20 cellular contexts compared by ENCODE assay signal in genomic region chr17:1755993-1756306, GRCh38. TPM values are rescaled to one million over a fixed set of nuclear protein-coding genes. Genes with fewer than 3 reads are reported as not detected.
DNase-seq lines count a peak whose midpoint lies in the region; FAIRE-seq and TF ChIP-seq lines count a peak whose summit lies in the region.
"Had no signal": no experiment of that assay in that cellular context is flagged by ENCODE, and none has a peak within 500 bp of the region (broad histone marks: within the 10 kb centered on the region; RNA-seq: fewer than 3 reads in every experiment).

No MANE protein-coding gene starts in this region.

- dilution Hi-C loops in mammary epithelial cell (cut with HindIII; ENCODE audit: low sequenced_read_pairs), result no loop called here

- H3K36me3 ChIP-seq in breast epithelium (no peaks in the 10 kb centered on the region), mammary epithelial cell (ENCODE audit: insufficient read depth, low read length) (no peaks in the 10 kb centered on the region), osteoblast (ENCODE audit: insufficient read depth, low read length) (no peaks in the 10 kb centered on the region), small intestine (ENCODE audit: control insufficient read depth in 2 of 2, insufficient read depth in 2 of 2, low read length in 2 of 2) (no peaks in the 10 kb centered on the region)
- H3K36me3 ChIP-seq: HAP-1, left ventricle myocardium inferior, sigmoid colon, upper lobe of right lung had no signal

- H3K27me3 ChIP-seq in breast epithelium (no peaks in the 10 kb centered on the region), mammary epithelial cell (ENCODE audit: insufficient read depth, low read length) (no peaks in the 10 kb centered on the region), osteoblast (ENCODE audit: insufficient read depth, low read length) (peaks cover 4% of the 10 kb centered on the region), small intestine (ENCODE audit: control insufficient read depth in 2 of 2, insufficient read depth in 2 of 2, low read length in 2 of 2) (no peaks in the 10 kb centered on the region)
- H3K27me3 ChIP-seq: sigmoid colon, upper lobe of right lung had no signal

- H3K27ac ChIP-seq in breast epithelium, result peak overlapping the region; percentile 68 to 74
- no peak overlapping the region for H3K27ac ChIP-seq in mammary epithelial cell (ENCODE audit: insufficient read depth, low read depth, low read length)
- no peak overlapping the region for H3K27ac ChIP-seq in osteoblast (ENCODE audit: low read depth, low read length)
- no peak overlapping the region for H3K27ac ChIP-seq in small intestine (ENCODE audit: low read depth in 1 of 2, low read length in 1 of 2)
- H3K27ac ChIP-seq: left ventricle myocardium inferior, sigmoid colon, SK-N-MC, upper lobe of right lung had no signal

- peaks cover 5% of the 10 kb centered on the region for H3K79me2 ChIP-seq in mammary epithelial cell (ENCODE audit: insufficient read depth, low read length)
- no peaks in the 10 kb centered on the region for H3K79me2 ChIP-seq in osteoblast (ENCODE audit: insufficient read depth, low read length)

- no peak for DNase-seq in breast epithelium (ENCODE audit: low spot score in 2 of 2)
- no peak for DNase-seq in mammary epithelial cell
- peak; percentile 65 for DNase-seq in islet precursor cell
- peak; percentile 75 for DNase-seq in osteoblast (ENCODE audit: insufficient read length, low spot score, missing footprints)
- no peak for DNase-seq in stimulated activated CD8-positive, alpha-beta memory T cell treated with anti-CD3 and anti-CD28 coated beads, Interleukin-4, amount 100 ng/mL, for 48 hours
- no peak for DNase-seq in DMS53 (lab: John Stamatoyannopoulos, UW)
- DNase-seq in G401 (ENCODE audit: low spot score), result no peak
- no peak for DNase-seq in small intestine
- DNase-seq: activated CD4-positive, alpha-beta T cell treated with anti-CD3 and anti-CD28 coated beads, Interleukin-2, amount 50 U/mL, for 4 hours; activated naive CD8-positive, alpha-beta T cell treated with anti-CD3 and anti-CD28 coated beads, Interleukin-2, amount 10 ng/mL, durations not matched to agents 7 days and 5 days; effector CD8-positive, alpha-beta T cell; foreskin fibroblast; Kasumi-1; left ventricle myocardium inferior; NCI-H187; sigmoid colon; upper lobe of right lung had no signal

- peak overlapping the region in 1 of 3 donors; percentile 46 for H3K4me3 ChIP-seq in breast epithelium
- H3K4me3 ChIP-seq in mammary epithelial cell (replicated peaks in 1 of 3; ENCODE audit: insufficient read depth in 1 of 3, low read depth in 2 of 3, low read length in 3 of 3), result no peak overlapping the region
- no peak overlapping the region for H3K4me3 ChIP-seq in osteoblast (ENCODE audit: insufficient read depth, low read length)
- no peak overlapping the region for H3K4me3 ChIP-seq in small intestine (ENCODE audit: low read depth in 1 of 2, low read length in 2 of 2)
- H3K4me3 ChIP-seq: HAP-1, left ventricle myocardium inferior, sigmoid colon, SK-N-MC, upper lobe of right lung had no signal

- H4K20me1 ChIP-seq in mammary epithelial cell (ENCODE audit: insufficient read depth, low read length), result no peaks in the 10 kb centered on the region
- no peaks in the 10 kb centered on the region for H4K20me1 ChIP-seq in osteoblast (ENCODE audit: insufficient read depth, low read length)

- TF ChIP-seq POLR2A in breast epithelium (IDR thresholded peaks at IDR 0.05), result no peak

- TF ChIP-seq CTCF in breast epithelium (IDR thresholded peaks at IDR 0.05) (no peak), mammary epithelial cell (conservative IDR thresholded peaks at IDR 0.05 in 1 of 2, IDR thresholded peaks at IDR 0.05 in 1 of 2; ENCODE audit: extremely low read depth in 1 of 2, insufficient read depth in 1 of 2, low read depth in 1 of 2, low read length in 2 of 2) (no peak), osteoblast (IDR thresholded peaks at IDR 0.05; ENCODE audit: extremely low read depth, low read depth, low read length) (no peak)

- CTCF ChIA-PET in mammary epithelial cell (lab: Charles Lee; ENCODE audit: low non-redundant PET), result no interaction called here

- in situ Hi-C loops in mammary epithelial cell (cut with MboI; ENCODE audit: low sequenced_read_pairs in 2 of 2), result no loop called here
- in situ Hi-C loops in G401 (cut with HindIII; ENCODE audit: low sequenced_read_pairs), result no loop called here

- WGBS in mammary epithelial cell (ENCODE audit: low coverage, missing lambda C conversion rate), result 65% methylated on average over 11 of the region's 13 CpGs
- WGBS in small intestine, 3 donors, result 74 to 89% (median 82%) methylated on average over 13 of the region's 13 CpGs

- no TSS peak for BruUV-seq in mammary epithelial cell (replicated peaks; lab: Mats Ljungman, UMichigan)

- no peak overlapping the region for H3K9ac ChIP-seq in mammary epithelial cell (ENCODE audit: insufficient read depth, low read length)

- H3K9me3 ChIP-seq in breast epithelium, result no peaks in the 10 kb centered on the region
- no peaks in the 10 kb centered on the region for H3K9me3 ChIP-seq in mammary epithelial cell (replicated peaks; ENCODE audit: insufficient read depth, low read length)
- no peaks in the 10 kb centered on the region for H3K9me3 ChIP-seq in osteoblast (ENCODE audit: low read depth, low read length)
- no peaks in the 10 kb centered on the region for H3K9me3 ChIP-seq in small intestine (ENCODE audit: control insufficient read depth, low read depth)
- H3K9me3 ChIP-seq: HAP-1, left ventricle myocardium inferior, sigmoid colon, upper lobe of right lung had no signal

- intact Hi-C loops in breast epithelium (cut with DNase I; ENCODE audit: low total_unique reads) (no loop called here), mammary epithelial cell (cut with micrococcal nuclease) (no loop called here)

- H3K4me2 ChIP-seq in mammary epithelial cell (ENCODE audit: insufficient read depth, low read depth, low read length), result no peak overlapping the region
- H3K4me2 ChIP-seq in osteoblast (ENCODE audit: insufficient read depth, low read length), result no peak overlapping the region

- no peak for FAIRE-seq in small intestine (lab: Jason Lieb, UNC)

- no peak overlapping the region for H2AFZ ChIP-seq in mammary epithelial cell (ENCODE audit: low read depth, low read length)
- no peak overlapping the region for H2AFZ ChIP-seq in osteoblast (ENCODE audit: low read length)

- H3K4me1 ChIP-seq in breast epithelium, result peaks cover 0 to 6% of the 10 kb centered on the region in 2 donors
- H3K4me1 ChIP-seq in mammary epithelial cell (ENCODE audit: insufficient read depth, low read length), result peaks cover 37% of the 10 kb centered on the region
- H3K4me1 ChIP-seq in osteoblast (ENCODE audit: insufficient read depth, low read length), result no peaks in the 10 kb centered on the region
- no peaks in the 10 kb centered on the region for H3K4me1 ChIP-seq in small intestine (ENCODE audit: control insufficient read depth in 2 of 2, insufficient read depth in 1 of 2, low read depth in 1 of 2, low read length in 1 of 2)
- H3K4me1 ChIP-seq: HAP-1, left ventricle myocardium inferior, sigmoid colon had no signal

RNA-seq across cellular contexts. Expression of gene SERPINF1, which starts 5.9 kb away (rescaled TPM):
- total RNA-seq in breast epithelium, result 1,000 to 10,000 TPM in 1 of 3 donors, 100 to 1,000 TPM in 2; 427 to 3,050 (median 615) TPM
- total RNA-seq in mammary epithelial cell, result 10 to 100 TPM; 10.8 to 89.5 TPM
- 85.4 TPM for polyA plus RNA-seq in mammary epithelial cell
- 77.9 TPM for polyA minus RNA-seq in mammary epithelial cell
- total RNA-seq in osteoblast, result 309 and 314 TPM in 2 replicates
- 465 and 509 TPM in 2 replicates for total RNA-seq in G401 (2014; rRNA removed; shearing (Covaris generic))
- polyA plus RNA-seq in small intestine, result 100 to 1,000 TPM in 1 of 3 donors, 10 to 100 TPM in 1, 1 to 10 TPM in 1; 7.2 to 118 (median 20.8) TPM
- total RNA-seq: natural killer cell treated with Interleukin-12 subunit alpha and Interleukin-12 subunit beta and Interleukin-15 and Interleukin-18, amount 100 ng/mL, for 72 hours had no signal

RNA-seq across cellular contexts. Expression of gene SERPINF2, which starts 13.3 kb away (rescaled TPM):
- 10 to 100 TPM; 18.4 to 30.1 (median 21.3) TPM for total RNA-seq in breast epithelium
- 1 to 10 TPM; 5.7 to 7.3 TPM for total RNA-seq in mammary epithelial cell
- polyA plus RNA-seq in mammary epithelial cell, result 10.1 TPM
- polyA minus RNA-seq in mammary epithelial cell, result 3.7 TPM
- under 0.01 TPM in 1 of 2 replicates, not detected in the other for total RNA-seq in osteoblast
- total RNA-seq in G401 (2014; rRNA removed; shearing (Covaris generic)), result 2.4 and 3.0 TPM in 2 replicates
- 1 to 10 TPM in 2 of 3 donors, under 1 TPM in 1; 0.89 to 4.5 (median 1.6) TPM for polyA plus RNA-seq in small intestine

RNA-seq across cellular contexts. Expression of gene WDR81, which starts 31.4 kb away (rescaled TPM):
- total RNA-seq in breast epithelium (10 to 100 TPM; 36.6 to 52.6 (median 41.6) TPM), mammary epithelial cell (10 to 100 TPM; 17.8 to 35.5 TPM), osteoblast (47.7 and 47.8 TPM in 2 replicates)
- polyA plus RNA-seq in mammary epithelial cell (10.2 TPM), small intestine (10 to 100 TPM; 14.6 to 18.0 (median 14.8) TPM)
- polyA minus RNA-seq in mammary epithelial cell, result 8.5 TPM
- total RNA-seq in G401 (2014; rRNA removed; shearing (Covaris generic)), result 25.0 and 29.9 TPM in 2 replicates

RNA-seq across cellular contexts. Expression of gene TLCD2, which starts 45.8 kb away (rescaled TPM):
- 10 to 100 TPM in 1 of 3 donors, 1 to 10 TPM in 2; 3.7 to 10.9 (median 6.9) TPM for total RNA-seq in breast epithelium
- total RNA-seq in mammary epithelial cell, result 1 to 10 TPM; 2.2 to 5.7 TPM
- 0.87 TPM for polyA plus RNA-seq in mammary epithelial cell
- 4.4 TPM for polyA minus RNA-seq in mammary epithelial cell
- total RNA-seq in osteoblast, result 4.7 TPM in 2 replicates
- 1.2 TPM in 2 replicates for total RNA-seq in G401 (2014; rRNA removed; shearing (Covaris generic))
- 10 to 100 TPM in 1 of 3 donors, 1 to 10 TPM in 2; 5.1 to 10.3 (median 7.8) TPM for polyA plus RNA-seq in small intestine

Comparison
In these comparisons a context has a peak if more than half of its experiments do, and no peak if none do; other contexts are left out.
1. H3K27ac ChIP-seq: peak in breast epithelium (2 of 2); none in mammary epithelial cell (single experiment), osteoblast (single experiment) and small intestine (0 of 2).
2. DNase-seq: peak in islet precursor cell (single experiment) and osteoblast (single experiment); none in breast epithelium (0 of 2), mammary epithelial cell (single experiment), stimulated activated CD8-positive, alpha-beta memory T cell treated with anti-CD3 and anti-CD28 coated beads, Interleukin-4, amount 100 ng/mL, for 48 hours (single experiment), DMS53 (single experiment), G401 (single experiment) and small intestine (single experiment).